In genomic region chr2:178112202-178113152, GRCh38 we compare ENCODE assay signal across 8 cellular contexts. TPM values are rescaled to one million over a fixed set of nuclear protein-coding genes. Genes with fewer than 3 reads are reported as not detected.
DNase-seq lines count a peak whose midpoint lies in the region; ATAC-seq and TF ChIP-seq lines count a peak whose summit lies in the region.

Gene RBM45, plus strand, starts transcription at chr2:178112437. Its CDS starts 110 bp downstream, at chr2:178112547.

- peaks cover 0 to 19% of the 10 kb centered on the region in 2 donors for H3K36me3 ChIP-seq in psoas muscle (ENCODE audit: insufficient read depth in 1 of 2, low read depth in 1 of 2)
- H3K36me3 ChIP-seq in uterus = no peaks in the 10 kb centered on the region

- TF ChIP-seq CTCF in GM13976 (IDR thresholded peaks at IDR 0.05; ENCODE audit: borderline replicate concordance, control extremely low read depth, extremely low read depth, insufficient read depth, missing control alignments) (peak; percentile 97), psoas muscle (IDR thresholded peaks at IDR 0.05) (peak; percentile 98), uterus (IDR thresholded peaks at IDR 0.05) (peak; percentile 90 to 99 (median 95))

- H3K4me1 ChIP-seq in psoas muscle = peaks cover 14% of the 10 kb centered on the region
- H3K4me1 ChIP-seq in uterus = no peaks in the 10 kb centered on the region

- in situ Hi-C loops in GM13976 (cut with MboI; ENCODE audit: low sequenced_read_pairs, unreplicated experiment) = loop anchor here (10.0 to 25.0 kb wide), 2 partner anchors 162 to 300 kb away; no protein-coding TSS in a partner anchor

- ATAC-seq in HG02852 (IDR thresholded peaks at IDR 0.05; ENCODE audit: unreplicated experiment) (peak; percentile 87), left ventricle myocardium superior (peak; percentile 99), psoas muscle (peak; percentile 97 to 98 (median 98))

- peak within 1 kb of the TSS; percentile 77 for H3K27ac ChIP-seq in psoas muscle
- H3K27ac ChIP-seq in uterus = peak within 1 kb of the TSS; percentile 64 to 73

- H3K27me3 ChIP-seq in psoas muscle (ENCODE audit: insufficient read depth in 3 of 3, low read length in 2 of 3) (no peaks in the 10 kb centered on the region), uterus (no peaks in the 10 kb centered on the region)

- intact Hi-C loops in T-helper 1 cell treated with Interleukin-12 subunit alpha and Interleukin-12 subunit beta and Interleukin-4 antibody, amounts not matched to agents 30 ng/mL and 1 ng/mL, for 36 hours (cut with micrococcal nuclease) = loop anchor here (1.0 to 10.0 kb wide), 15 partner anchors 82 to 1895 kb away; partner anchors contain the start of genes AGPS, CWC22, FKBP7 and OSBPL6
- intact Hi-C loops in left ventricle myocardium superior (cut with micrococcal nuclease) (no loop called here), psoas muscle (cut with DNase I) (loop anchor here (2.0 to 10.0 kb wide), 3 partner anchors 85 to 304 kb away; no protein-coding TSS in a partner anchor), uterus (cut with DNase I; ENCODE audit: low total_unique reads) (no loop called here)

- H3K9me3 ChIP-seq in psoas muscle (no peaks in the 10 kb centered on the region), uterus (no peaks in the 10 kb centered on the region)

- DNase-seq in GM13976 (ENCODE audit: low spot score) (peak; percentile 92), NCI-H1436 treated with DMSO at 0.1 percent for 48 hours (lab: John Stamatoyannopoulos, UW) (peak; percentile 69), amniotic stem cell (lab: John Stamatoyannopoulos, UW) (peak; percentile 76), left ventricle myocardium superior (peak; percentile 96), psoas muscle (peak; percentile 95 to 97), uterus (peak; percentile 89 to 92)

- H3K4me3 ChIP-seq in psoas muscle = peak within 1 kb of the TSS; percentile 93
- H3K4me3 ChIP-seq in uterus = peak within 1 kb of the TSS; percentile 67 to 93

- WGBS in psoas muscle, 3 donors = 0 to 1% (median 0%) methylated on average over 58 to 60 of the region's 60 CpGs

- peak in 1 of 2 donors; percentile 46 for TF ChIP-seq POLR2A in uterus (IDR thresholded peaks at IDR 0.05)

RNA-seq across cellular contexts. Expression of gene RBM45, which starts in this region (rescaled TPM):
- 23.1 and 25.6 TPM in 2 replicates for total RNA-seq in T-helper 1 cell treated with Interleukin-12 subunit alpha and Interleukin-12 subunit beta and Interleukin-4 antibody, amounts not matched to agents 30 ng/mL and 1 ng/mL, for 36 hours
- total RNA-seq in left ventricle myocardium superior (4.5 TPM), psoas muscle (1 to 10 TPM; 4.4 to 6.5 (median 4.8) TPM), uterus (10 to 100 TPM in 2 of 4 donors, 1 to 10 TPM in 2; 4.7 to 31.9 (median 10.7) TPM)
- 1 to 10 TPM; 3.4 to 9.5 (median 3.9) TPM for polyA plus RNA-seq in psoas muscle

Comparison
In these comparisons a context has a peak if more than half of its experiments do, and no peak if none do; other contexts are left out.
1. Peak in every context shown above with its lines: DNase-seq, ATAC-seq, H3K4me3 ChIP-seq and H3K27ac ChIP-seq.
2. intact Hi-C loops: an anchor here in T-helper 1 cell treated with Interleukin-12 subunit alpha and Interleukin-12 subunit beta and Interleukin-4 antibody, amounts not matched to agents 30 ng/mL and 1 ng/mL, for 36 hours (1.0 to 10.0 kb wide) and psoas muscle (2.0 to 10.0 kb wide); none called in left ventricle myocardium superior and uterus.